24 cellular contexts compared by ENCODE assay signal in the genomic region with DNA sequence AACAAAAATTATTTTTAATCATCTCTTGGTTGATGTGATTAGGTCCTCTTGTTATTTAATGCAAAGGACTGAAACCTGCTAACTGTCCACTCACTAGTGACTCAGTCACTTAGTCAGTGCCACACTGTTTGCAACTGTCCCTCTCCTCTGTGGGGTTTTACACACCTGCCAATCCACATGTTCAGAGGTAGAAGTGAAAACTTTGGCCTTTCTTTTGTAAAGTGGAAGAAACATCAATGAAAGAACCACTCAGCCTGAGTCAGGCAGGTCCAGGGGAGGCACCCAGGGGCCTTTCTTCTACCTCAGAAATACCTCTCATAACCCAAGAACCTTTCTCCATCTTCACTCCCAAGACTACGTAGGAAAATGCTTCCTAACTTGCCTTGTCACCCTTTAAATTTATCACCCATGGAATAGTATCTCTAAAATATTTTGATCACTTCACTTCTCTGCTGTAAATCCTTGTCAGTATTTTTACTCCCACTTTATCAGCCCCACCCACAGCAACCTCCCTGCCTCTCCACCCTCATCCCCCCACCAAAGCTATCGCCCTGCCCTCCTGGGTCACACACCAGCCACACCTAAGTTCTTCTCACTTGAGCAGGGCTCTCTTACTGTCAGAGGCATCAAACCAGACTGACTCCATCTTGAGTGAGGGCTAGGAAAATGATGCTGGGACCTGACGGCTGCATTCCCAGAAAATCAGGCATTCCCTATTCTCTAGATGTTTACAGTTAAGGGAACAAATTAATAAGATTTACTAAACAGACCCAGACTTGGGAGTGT. TPM values are rescaled to one million over a fixed set of nuclear protein-coding genes. Genes with fewer than 3 reads are reported as not detected.
A peak's percentile ranks its signal among the peaks of the same experiment; 100 is the strongest.
DNase-seq lines count a peak whose midpoint lies in the region; ATAC-seq and TF ChIP-seq lines count a peak whose summit lies in the region.
"Had no signal": no experiment of that assay in that cellular context is flagged by ENCODE, and none has a peak within 500 bp of the region (broad histone marks: within the 10 kb centered on the region; RNA-seq: fewer than 3 reads in every experiment).

No MANE protein-coding gene starts in this region.

- H3K4me3 Mint-ChIP-seq in activated naive CD8-positive, alpha-beta T cell treated with anti-CD3 and anti-CD28 coated beads, Interleukin-2, amount 50 U/mL, for 24 hours = no peak overlapping the region
- no peak overlapping the region for H3K4me3 Mint-ChIP-seq in mesothelial cell of epicardium
- H3K4me3 Mint-ChIP-seq: natural killer cell; T-helper 2 cell treated with Interferon-gamma antibody and Interleukin-4, amounts not matched to agents 5 μg/mL and 100 μg/mL, for 36 hours had no signal

- H3K36me3 ChIP-seq in left ventricle myocardium inferior = peaks cover 50% of the 10 kb centered on the region
- H3K36me3 ChIP-seq: ovary had no signal

- H3K27ac ChIP-seq in left ventricle myocardium inferior (replicated peaks) = no peak overlapping the region
- H3K27ac ChIP-seq: BLaER1 treated with 17β-estradiol and CSF1 and Interleukin-3, amounts not matched to agents 10 nM and 100 nM; ovary; right lobe of liver; RWPE1; upper lobe of right lung; VCaP had no signal

- H3K36me3 Mint-ChIP-seq in activated naive CD8-positive, alpha-beta T cell treated with anti-CD3 and anti-CD28 coated beads, Interleukin-2, amount 50 U/mL, for 24 hours (ENCODE audit: low read depth) = peaks cover 36% of the 10 kb centered on the region
- H3K36me3 Mint-ChIP-seq in mesothelial cell of epicardium = peaks cover 13% of the 10 kb centered on the region

- TF ChIP-seq CTCF in left ventricle myocardium inferior (IDR thresholded peaks at IDR 0.05; ENCODE audit: borderline replicate concordance) = no peak
- no peak for TF ChIP-seq CTCF in mesothelial cell of epicardium (IDR thresholded peaks at IDR 0.05; ENCODE audit: unreplicated experiment)
- no peak for TF ChIP-seq CTCF in GM13976 (IDR thresholded peaks at IDR 0.05; ENCODE audit: borderline replicate concordance, control extremely low read depth, extremely low read depth, insufficient read depth, missing control alignments)

- H3K4me1 Mint-ChIP-seq in activated naive CD8-positive, alpha-beta T cell treated with anti-CD3 and anti-CD28 coated beads, Interleukin-2, amount 50 U/mL, for 24 hours = peaks cover 21% of the 10 kb centered on the region
- no peaks in the 10 kb centered on the region for H3K4me1 Mint-ChIP-seq in mesothelial cell of epicardium

- intact Hi-C loops in Right ventricle myocardium inferior (cut with DNase I) (no loop called here), left ventricle myocardium inferior (cut with micrococcal nuclease) (no loop called here)

- H3K4me1 ChIP-seq in left ventricle myocardium inferior = peaks cover 13% of the 10 kb centered on the region
- H3K4me1 ChIP-seq: right lobe of liver, upper lobe of right lung had no signal

- peak; percentile 22 for DNase-seq in Right ventricle myocardium inferior (ENCODE audit: missing footprints)
- no peak for DNase-seq in left ventricle myocardium inferior
- no peak for DNase-seq in activated naive CD8-positive, alpha-beta T cell treated with anti-CD3 and anti-CD28 coated beads, Interleukin-2, amount 50 U/mL, for 24 hours
- DNase-seq in mesothelial cell of epicardium (ENCODE audit: low spot score in 2 of 2, unreplicated experiment in 2 of 2) = no peak
- no peak for DNase-seq in GM13976 (ENCODE audit: low spot score)
- DNase-seq in retina = no peak
- no peak for DNase-seq in putamen (ENCODE audit: low spot score)
- DNase-seq: activated CD4-positive, alpha-beta T cell treated with anti-CD3 and anti-CD28 coated beads, Interleukin-2, amount 50 U/mL, for 48 hours; effector CD8-positive, alpha-beta T cell; KBM-7; left cardiac atrium; mesendoderm; MM.1S; natural killer cell; NCI-H2171 treated with DMSO at 0.1 percent for 48 hours; NCI-H69; ovary; right lobe of liver; SK-N-SH; upper lobe of right lung had no signal

- in situ Hi-C loops in GM13976 (cut with MboI; ENCODE audit: low sequenced_read_pairs, unreplicated experiment) = loop anchor here (25.0 kb wide), 1 partner anchor 616 kb away; a partner anchor contains a TSS

- H3K27me3 ChIP-seq in left ventricle myocardium inferior (ENCODE audit: low read depth) = no peaks in the 10 kb centered on the region
- H3K27me3 ChIP-seq: BLaER1 treated with 17β-estradiol and CSF1 and Interleukin-3, amounts not matched to agents 10 nM and 100 nM; ovary; right lobe of liver; upper lobe of right lung had no signal

- no peaks in the 10 kb centered on the region for H3K27me3 Mint-ChIP-seq in activated naive CD8-positive, alpha-beta T cell treated with anti-CD3 and anti-CD28 coated beads, Interleukin-2, amount 50 U/mL, for 24 hours
- no peaks in the 10 kb centered on the region for H3K27me3 Mint-ChIP-seq in mesothelial cell of epicardium (ENCODE audit: low read depth)

- H3K9me3 Mint-ChIP-seq in activated naive CD8-positive, alpha-beta T cell treated with anti-CD3 and anti-CD28 coated beads, Interleukin-2, amount 50 U/mL, for 24 hours = no peaks in the 10 kb centered on the region
- H3K9me3 Mint-ChIP-seq in mesothelial cell of epicardium = no peaks in the 10 kb centered on the region
- H3K9me3 Mint-ChIP-seq: natural killer cell; T-helper 2 cell treated with Interferon-gamma antibody and Interleukin-4, amounts not matched to agents 5 μg/mL and 100 μg/mL, for 36 hours had no signal

- H3K27ac Mint-ChIP-seq in activated naive CD8-positive, alpha-beta T cell treated with anti-CD3 and anti-CD28 coated beads, Interleukin-2, amount 50 U/mL, for 24 hours = peak overlapping the region; percentile 26
- peak overlapping the region; percentile 21 for H3K27ac Mint-ChIP-seq in mesothelial cell of epicardium
- H3K27ac Mint-ChIP-seq: T-helper 2 cell treated with Interferon-gamma antibody and Interleukin-4, amounts not matched to agents 5 μg/mL and 100 μg/mL, for 36 hours had no signal

- no peak overlapping the region for H3K4me3 ChIP-seq in left ventricle myocardium inferior
- H3K4me3 ChIP-seq: BLaER1 treated with 17β-estradiol and CSF1 and Interleukin-3, amounts not matched to agents 10 nM and 100 nM; ovary; right lobe of liver; upper lobe of right lung had no signal

- H3K9me3 ChIP-seq in left ventricle myocardium inferior (replicated peaks) = no peaks in the 10 kb centered on the region
- H3K9me3 ChIP-seq: BLaER1 treated with 17β-estradiol and CSF1 and Interleukin-3, amounts not matched to agents 10 nM and 100 nM; ovary; right lobe of liver; SK-N-SH; upper lobe of right lung had no signal

- ATAC-seq in Right ventricle myocardium inferior = no peak
- peak; percentile 71 for ATAC-seq in activated naive CD8-positive, alpha-beta T cell treated with anti-CD3 and anti-CD28 coated beads, Interleukin-2, amount 50 U/mL, for 24 hours
- ATAC-seq: left cardiac atrium, natural killer cell, right lobe of liver, upper lobe of right lung had no signal

RNA-seq across cellular contexts. Expression of a gene that starts 29.6 kb away (rescaled TPM):
- total RNA-seq in Right ventricle myocardium inferior (9.3 TPM), left ventricle myocardium inferior (10.1 TPM), mesothelial cell of epicardium (9.5 to 12.4 TPM (median 10.4 TPM) in 3 replicates)
